30 cellular contexts compared by ENCODE assay signal in the genomic region with DNA sequence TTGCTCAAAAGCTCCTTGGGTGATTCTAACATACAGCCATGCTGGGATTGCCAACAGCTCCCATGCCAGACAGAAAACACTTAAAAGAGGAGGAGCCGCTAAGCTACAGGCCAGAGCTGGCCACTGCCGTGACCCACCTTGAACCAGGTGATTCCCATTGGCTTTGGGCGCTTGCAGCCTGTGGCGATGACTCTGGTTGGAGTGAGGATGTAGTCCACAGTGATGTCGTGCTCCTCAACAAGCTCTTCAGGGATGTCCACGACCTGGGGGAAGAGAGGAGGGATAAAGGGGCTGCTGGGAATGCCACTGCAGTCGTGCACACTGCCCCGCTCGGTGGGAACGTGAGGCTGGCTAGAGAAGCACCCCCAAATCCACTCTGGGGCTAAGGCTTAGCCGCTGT. TPM values are rescaled to one million over a fixed set of nuclear protein-coding genes. Genes with fewer than 3 reads are reported as not detected.
"Had no signal": no experiment of that assay in that cellular context is flagged by ENCODE, and none has a peak within 500 bp of the region (broad histone marks: within the 10 kb centered on the region; RNA-seq: fewer than 3 reads in every experiment).

No MANE protein-coding gene starts in this region.

- H3K9me3 ChIP-seq: neutrophil, ovary, psoas muscle, right lobe of liver, stomach, thoracic aorta, thyroid gland, tibial nerve, upper lobe of left lung, uterus had no signal

- H3K9ac ChIP-seq: parathyroid adenoma had no signal

- H3K4me3 ChIP-seq: ovary, psoas muscle, right lobe of liver, skin epidermis, smooth muscle cell, stomach, thoracic aorta, thyroid gland, tibial nerve, upper lobe of left lung, uterus had no signal

- H2AFZ ChIP-seq: parathyroid adenoma had no signal

- H3K4me1 ChIP-seq: parathyroid adenoma, psoas muscle, right lobe of liver, stomach, upper lobe of left lung, uterus had no signal

- ATAC-seq: naive thymus-derived CD4-positive, alpha-beta T cell; natural killer cell; psoas muscle; right cardiac atrium; stimulated activated effector memory CD8-positive, alpha-beta T cell treated with anti-CD3 and anti-CD28 coated beads, Interleukin-12 subunit alpha, Interleukin-12 subunit beta, amount 100 ng/mL, for 72 hours; stimulated activated naive B cell treated with anti-CD40 and anti-IgM and Interleukin-4, amounts not matched to agents 10 μg/mL and 1 μg/mL and 100 μg/mL, for 72 hours had no signal

- H3K27me3 ChIP-seq: neutrophil, ovary, right lobe of liver, stomach, thyroid gland, tibial nerve, upper lobe of left lung, uterus had no signal

- H3K36me3 ChIP-seq: ovary, uterus had no signal

- DNase-seq: naive thymus-derived CD4-positive, alpha-beta T cell; natural killer cell; nucleus accumbens; ovary; posterior cingulate gyrus; psoas muscle; right lobe of liver; stimulated activated CD4-positive, alpha-beta T cell treated with anti-CD3 and anti-CD28 coated beads, Interleukin-15, amount 100 ng/mL, for 24 hours; stimulated activated CD4-positive, alpha-beta T cell treated with anti-CD3 and anti-CD28 coated beads, Interleukin-2, amount 100 ng/mL, for 24 hours; stimulated activated CD4-positive, alpha-beta T cell treated with anti-CD3 and anti-CD28 coated beads, Interleukin-2, amount 100 ng/mL, for 48 hours; stimulated activated CD4-positive, alpha-beta T cell treated with anti-CD3 and anti-CD28 coated beads, Interleukin-4, amount 100 ng/mL, for 24 hours; stimulated activated naive B cell treated with anti-CD40 and anti-IgM and Interleukin-4, amounts not matched to agents 10 μg/mL and 1 μg/mL and 100 μg/mL, for 72 hours; stimulated activated naive CD4-positive, alpha-beta T cell treated with Interleukin-2 at 50 U/mL for 16 hours; stomach; thyroid gland; trophoblast cell; upper lobe of left lung; uterus had no signal

- H3K4me2 ChIP-seq: smooth muscle cell had no signal

- H3K27ac ChIP-seq: neutrophil, ovary, parathyroid adenoma, psoas muscle, right lobe of liver, skin epidermis, stomach, thoracic aorta, thyroid gland, tibial nerve, upper lobe of left lung, uterus had no signal

RNA-seq across cellular contexts. Expression of gene FOXC2, which starts 25.1 kb away (rescaled TPM):
- total RNA-seq: naive thymus-derived CD4-positive, alpha-beta T cell; neural crest cell; progenitor cell of endocrine pancreas had no signal
- polyA plus RNA-seq: naive thymus-derived CD4-positive, alpha-beta T cell had no signal

RNA-seq across cellular contexts. Expression of gene FOXF1, which starts 31.2 kb away (rescaled TPM):
- total RNA-seq: naive thymus-derived CD4-positive, alpha-beta T cell; natural killer cell; neural crest cell; progenitor cell of endocrine pancreas; renal cortical epithelial cell had no signal
- polyA plus RNA-seq: naive thymus-derived CD4-positive, alpha-beta T cell had no signal

RNA-seq across cellular contexts. Expression of gene FOXL1, which starts 36.8 kb away (rescaled TPM):
- total RNA-seq: naive thymus-derived CD4-positive, alpha-beta T cell; progenitor cell of endocrine pancreas; subcutaneous adipose tissue had no signal
- polyA plus RNA-seq: naive thymus-derived CD4-positive, alpha-beta T cell had no signal
